Comparison of ENCODE assay signal across 23 cellular contexts in the genomic region with DNA sequence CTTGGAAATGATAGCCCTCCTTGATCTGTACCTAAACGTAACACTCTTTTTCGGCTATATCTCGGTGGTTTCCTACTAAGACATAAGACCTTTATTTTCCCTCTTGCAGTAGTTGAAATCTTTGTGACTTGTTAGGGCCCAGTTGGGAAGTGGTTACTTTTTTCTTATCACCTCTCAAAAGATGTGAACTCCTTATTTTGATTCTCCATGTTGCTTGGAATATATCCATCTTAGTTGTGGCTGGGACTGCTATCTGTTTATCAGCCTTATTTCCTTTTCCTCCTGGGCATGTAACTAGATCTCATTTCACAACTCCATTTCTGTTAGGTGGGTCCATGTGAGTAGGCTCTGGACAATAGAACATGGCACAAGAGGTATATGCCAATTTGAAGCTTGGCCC.
"Had no signal": no experiment of that assay in that cellular context is flagged by ENCODE, and none has a peak within 500 bp of the region (broad histone marks: within the 10 kb centered on the region; RNA-seq: fewer than 3 reads in every experiment).

No MANE protein-coding gene starts in this region.

- H3K4me3 ChIP-seq: MG63 had no signal

- H3K9me3 ChIP-seq: MG63 had no signal

- H3K27me3 ChIP-seq: MG63 had no signal

- ATAC-seq: Panc1, PC-3, SK-N-SH treated with all-trans-retinoic acid at 6 μM for 48 hours had no signal

- H3K36me3 ChIP-seq: MG63 had no signal

- DNase-seq: Karpas-422, KG1, MG63, NCI-H1092, NCI-H1105 treated with DMSO at 0.1 percent for 48 hours, NCI-H1417 treated with DMSO at 0.1 percent for 48 hours, NCI-H146, NCI-H1694 treated with DMSO at 0.1 percent for 48 hours, NCI-H1930, NCI-H2081, NCI-H2107, NCI-H2227 treated with DMSO at 0.1 percent for 48 hours, NCI-H446, NCI-H510A, NCI-H524 treated with DMSO at 0.1 percent for 48 hours, NCI-H69, NCI-H774, PC-3, SHP77 had no signal

- H3K27ac ChIP-seq: HL-60, RWPE1 had no signal
